8 cellular contexts compared by ENCODE assay signal in the genomic region with DNA sequence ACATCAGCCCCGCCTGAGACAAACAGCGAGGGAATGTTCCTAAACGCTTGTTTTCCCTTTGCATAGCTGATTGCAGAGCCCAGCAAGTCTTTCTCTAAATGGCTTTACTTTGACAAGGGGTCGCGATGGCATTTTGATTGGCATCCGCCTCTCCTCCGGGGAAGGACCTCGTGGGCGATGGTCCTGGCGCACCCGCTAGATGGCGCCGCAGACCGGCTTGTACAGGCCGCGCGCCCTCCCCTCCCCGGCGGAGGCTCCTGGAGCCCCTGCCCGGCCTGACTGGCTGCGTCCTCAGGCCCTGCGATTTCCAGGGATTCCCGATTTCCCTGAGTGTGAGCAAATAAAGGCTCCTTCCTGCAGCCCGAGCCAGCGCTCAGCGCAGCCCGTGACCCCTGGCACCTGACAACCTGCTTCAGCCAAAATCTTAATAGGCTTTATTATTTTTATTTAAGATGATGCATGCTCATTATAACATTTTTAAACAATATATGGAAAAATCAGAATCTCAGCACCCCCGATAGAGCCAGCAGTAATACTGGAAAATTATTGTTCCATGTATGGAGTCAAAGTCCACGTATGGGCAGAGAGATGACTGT.
DNase-seq lines count a peak whose midpoint lies in the region; ATAC-seq, FAIRE-seq and TF ChIP-seq lines count a peak whose summit lies in the region.

No MANE protein-coding gene starts in this region.

- in situ Hi-C loops in astrocyte of the cerebellum (cut with HindIII; ENCODE audit: low sequenced_read_pairs) = no loop called here

- H3K79me2 ChIP-seq in DOHH2 (ENCODE audit: control insufficient read depth, low read length) = no peaks in the 10 kb centered on the region

- ATAC-seq in GM21360 (IDR thresholded peaks at IDR 0.05; ENCODE audit: unreplicated experiment) = peak; percentile 82
- peak; percentile 83 for ATAC-seq in left colon
- no peak for ATAC-seq in GM21723 (IDR thresholded peaks at IDR 0.05; ENCODE audit: unreplicated experiment)

- peaks cover 6% of the 10 kb centered on the region for H3K4me1 ChIP-seq in DOHH2 (ENCODE audit: control insufficient read depth, low read length)

- intact Hi-C loops in left colon (cut with DNase I, micrococcal nuclease) = loop anchor here in 1 of 2 donors (5.0 to 10.0 kb wide), 2 partner anchors 1211 to 1339 kb away; no protein-coding TSS in a partner anchor

- no peaks in the 10 kb centered on the region for H3K9me3 ChIP-seq in DOHH2 (ENCODE audit: control insufficient read depth, insufficient read depth, low read length)

- H3K27me3 ChIP-seq in DOHH2 (ENCODE audit: control insufficient read depth, low read length) = no peaks in the 10 kb centered on the region

- DNase-seq in NCI-H1105 treated with DMSO at 0.1 percent for 48 hours (lab: John Stamatoyannopoulos, UW) = peak; percentile 67
- DNase-seq in astrocyte of the cerebellum (ENCODE audit: low read depth) = peak; percentile 5
- peak in 1 of 2 donors; percentile 43 for DNase-seq in left colon
- DNase-seq in urothelium cell line (ENCODE audit: low spot score) = peak; percentile 74
- DNase-seq in SKM-1 treated with dmso at 0.1 percent for 144 hours (lab: John Stamatoyannopoulos, UW; ENCODE audit: unreplicated experiment) = no peak

- FAIRE-seq in urothelium cell line (lab: Jason Lieb, UNC) = no peak

- H3K27ac ChIP-seq in DOHH2 (ENCODE audit: low read depth, low read length) = no peak overlapping the region

- H3K4me2 ChIP-seq in DOHH2 (ENCODE audit: low read length) = peak overlapping the region; percentile 44

- H3K4me3 ChIP-seq in DOHH2 (ENCODE audit: low read length) (no peak overlapping the region), astrocyte of the cerebellum (ENCODE audit: low read depth, low read length) (no peak overlapping the region)

- H3F3A ChIP-seq in DOHH2 (ENCODE audit: control insufficient read depth, insufficient read depth) = no peaks in the 10 kb centered on the region

- no peaks in the 10 kb centered on the region for H4K20me1 ChIP-seq in DOHH2 (ENCODE audit: control insufficient read depth, insufficient read depth, low read depth, low read length)

- no peaks in the 10 kb centered on the region for H3K9me2 ChIP-seq in DOHH2 (replicated peaks; ENCODE audit: control insufficient read depth, low read length)

- H3K36me3 ChIP-seq in DOHH2 (ENCODE audit: control insufficient read depth, low read length) = no peaks in the 10 kb centered on the region

- TF ChIP-seq CTCF in DOHH2 (IDR thresholded peaks at IDR 0.05; ENCODE audit: low read depth, low read length, poor library complexity, severe bottlenecking) (peak; percentile 89), astrocyte of the cerebellum (IDR thresholded peaks at IDR 0.05; ENCODE audit: low read depth, low read length, missing control alignments) (peak; percentile 94)
